Comparison of ENCODE assay signal across 2 cellular contexts in the genomic region with DNA sequence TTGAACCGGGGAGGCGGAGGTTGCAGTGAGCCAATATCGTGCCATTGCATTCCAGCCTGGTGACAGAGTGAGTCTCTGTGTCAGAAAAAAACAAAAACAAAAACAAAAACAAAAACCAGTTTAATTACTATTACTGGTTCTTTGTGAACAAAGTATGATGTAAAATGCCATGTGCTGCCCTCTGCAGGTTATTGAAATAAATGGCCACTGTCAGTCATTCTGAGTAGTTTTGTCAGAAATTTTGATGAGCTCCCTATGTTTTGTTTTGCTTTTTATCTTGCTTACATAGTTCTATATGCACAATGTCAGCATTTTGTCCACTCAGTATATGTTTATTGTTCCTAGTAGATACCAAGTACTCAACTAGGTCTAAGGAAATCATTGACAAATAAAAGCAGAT.
TF ChIP-seq lines count a peak whose summit lies in the region.

No MANE protein-coding gene starts in this region.

TF ChIP-seq in IMR-90, 13 proteins besides CTCF, POLR2A, EP300 and RAD21 (continued from another document):
- TF ChIP-seq, protein P1, sequence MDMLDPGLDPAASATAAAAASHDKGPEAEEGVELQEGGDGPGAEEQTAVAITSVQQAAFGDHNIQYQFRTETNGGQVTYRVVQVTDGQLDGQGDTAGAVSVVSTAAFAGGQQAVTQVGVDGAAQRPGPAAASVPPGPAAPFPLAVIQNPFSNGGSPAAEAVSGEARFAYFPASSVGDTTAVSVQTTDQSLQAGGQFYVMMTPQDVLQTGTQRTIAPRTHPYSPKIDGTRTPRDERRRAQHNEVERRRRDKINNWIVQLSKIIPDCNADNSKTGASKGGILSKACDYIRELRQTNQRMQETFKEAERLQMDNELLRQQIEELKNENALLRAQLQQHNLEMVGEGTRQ (IDR thresholded peaks at IDR 0.05; ENCODE audit: low read depth, low read length) = no peak
- TF ChIP-seq MAZ (IDR thresholded peaks at IDR 0.05; ENCODE audit: borderline replicate concordance, low read depth, low read length) = no peak
- no peak for TF ChIP-seq BHLHE40 (IDR thresholded peaks at IDR 0.05; ENCODE audit: low read depth, low read length)
- TF ChIP-seq CEBPB (IDR thresholded peaks at IDR 0.05; ENCODE audit: low read depth, low read length) = no peak
- TF ChIP-seq RFX5 (IDR thresholded peaks at IDR 0.05; ENCODE audit: low read depth, low read length) = no peak
- TF ChIP-seq, protein P2, sequence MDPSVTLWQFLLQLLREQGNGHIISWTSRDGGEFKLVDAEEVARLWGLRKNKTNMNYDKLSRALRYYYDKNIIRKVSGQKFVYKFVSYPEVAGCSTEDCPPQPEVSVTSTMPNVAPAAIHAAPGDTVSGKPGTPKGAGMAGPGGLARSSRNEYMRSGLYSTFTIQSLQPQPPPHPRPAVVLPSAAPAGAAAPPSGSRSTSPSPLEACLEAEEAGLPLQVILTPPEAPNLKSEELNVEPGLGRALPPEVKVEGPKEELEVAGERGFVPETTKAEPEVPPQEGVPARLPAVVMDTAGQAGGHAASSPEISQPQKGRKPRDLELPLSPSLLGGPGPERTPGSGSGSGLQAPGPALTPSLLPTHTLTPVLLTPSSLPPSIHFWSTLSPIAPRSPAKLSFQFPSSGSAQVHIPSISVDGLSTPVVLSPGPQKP (IDR thresholded peaks at IDR 0.05; ENCODE audit: borderline replicate concordance, low read depth, low read length) = no peak

TF ChIP-seq in K562, 482 proteins besides CTCF, POLR2A, EP300 and RAD21 (continued from another document):
- TF ChIP-seq, protein P3, sequence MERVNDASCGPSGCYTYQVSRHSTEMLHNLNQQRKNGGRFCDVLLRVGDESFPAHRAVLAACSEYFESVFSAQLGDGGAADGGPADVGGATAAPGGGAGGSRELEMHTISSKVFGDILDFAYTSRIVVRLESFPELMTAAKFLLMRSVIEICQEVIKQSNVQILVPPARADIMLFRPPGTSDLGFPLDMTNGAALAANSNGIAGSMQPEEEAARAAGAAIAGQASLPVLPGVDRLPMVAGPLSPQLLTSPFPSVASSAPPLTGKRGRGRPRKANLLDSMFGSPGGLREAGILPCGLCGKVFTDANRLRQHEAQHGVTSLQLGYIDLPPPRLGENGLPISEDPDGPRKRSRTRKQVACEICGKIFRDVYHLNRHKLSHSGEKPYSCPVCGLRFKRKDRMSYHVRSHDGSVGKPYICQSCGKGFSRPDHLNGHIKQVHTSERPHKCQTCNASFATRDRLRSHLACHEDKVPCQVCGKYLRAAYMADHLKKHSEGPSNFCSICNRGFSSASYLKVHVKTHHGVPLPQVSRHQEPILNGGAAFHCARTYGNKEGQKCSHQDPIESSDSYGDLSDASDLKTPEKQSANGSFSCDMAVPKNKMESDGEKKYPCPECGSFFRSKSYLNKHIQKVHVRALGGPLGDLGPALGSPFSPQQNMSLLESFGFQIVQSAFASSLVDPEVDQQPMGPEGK (CRISPR knock-in tag; IDR thresholded peaks at IDR 0.05; ENCODE audit: borderline replicate concordance) = no peak
- TF ChIP-seq RBM17 (IDR thresholded peaks at IDR 0.05; ENCODE audit: borderline replicate concordance, low read depth, low read length) (no peak), KLF13 (tag; IDR thresholded peaks at IDR 0.05; ENCODE audit: borderline replicate concordance, low read depth) (no peak), TBL1XR1 (IDR thresholded peaks at IDR 0.05; ENCODE audit: low read length in 2 of 2) (no peak), CAMTA2 (CRISPR knock-in tag; conservative IDR thresholded peaks at IDR 0.05) (no peak), SRF (CRISPR knock-in tag; IDR thresholded peaks at IDR 0.05) (no peak), ZC3H4 (CRISPR knock-in tag; IDR thresholded peaks at IDR 0.05; ENCODE audit: borderline replicate concordance) (no peak), SMARCA5 (IDR thresholded peaks at IDR 0.05) (no peak)
- TF ChIP-seq, protein P4, sequence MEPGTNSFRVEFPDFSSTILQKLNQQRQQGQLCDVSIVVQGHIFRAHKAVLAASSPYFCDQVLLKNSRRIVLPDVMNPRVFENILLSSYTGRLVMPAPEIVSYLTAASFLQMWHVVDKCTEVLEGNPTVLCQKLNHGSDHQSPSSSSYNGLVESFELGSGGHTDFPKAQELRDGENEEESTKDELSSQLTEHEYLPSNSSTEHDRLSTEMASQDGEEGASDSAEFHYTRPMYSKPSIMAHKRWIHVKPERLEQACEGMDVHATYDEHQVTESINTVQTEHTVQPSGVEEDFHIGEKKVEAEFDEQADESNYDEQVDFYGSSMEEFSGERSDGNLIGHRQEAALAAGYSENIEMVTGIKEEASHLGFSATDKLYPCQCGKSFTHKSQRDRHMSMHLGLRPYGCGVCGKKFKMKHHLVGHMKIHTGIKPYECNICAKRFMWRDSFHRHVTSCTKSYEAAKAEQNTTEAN (CRISPR knock-in tag; IDR thresholded peaks at IDR 0.05) = no peak
- TF ChIP-seq, protein P5, sequence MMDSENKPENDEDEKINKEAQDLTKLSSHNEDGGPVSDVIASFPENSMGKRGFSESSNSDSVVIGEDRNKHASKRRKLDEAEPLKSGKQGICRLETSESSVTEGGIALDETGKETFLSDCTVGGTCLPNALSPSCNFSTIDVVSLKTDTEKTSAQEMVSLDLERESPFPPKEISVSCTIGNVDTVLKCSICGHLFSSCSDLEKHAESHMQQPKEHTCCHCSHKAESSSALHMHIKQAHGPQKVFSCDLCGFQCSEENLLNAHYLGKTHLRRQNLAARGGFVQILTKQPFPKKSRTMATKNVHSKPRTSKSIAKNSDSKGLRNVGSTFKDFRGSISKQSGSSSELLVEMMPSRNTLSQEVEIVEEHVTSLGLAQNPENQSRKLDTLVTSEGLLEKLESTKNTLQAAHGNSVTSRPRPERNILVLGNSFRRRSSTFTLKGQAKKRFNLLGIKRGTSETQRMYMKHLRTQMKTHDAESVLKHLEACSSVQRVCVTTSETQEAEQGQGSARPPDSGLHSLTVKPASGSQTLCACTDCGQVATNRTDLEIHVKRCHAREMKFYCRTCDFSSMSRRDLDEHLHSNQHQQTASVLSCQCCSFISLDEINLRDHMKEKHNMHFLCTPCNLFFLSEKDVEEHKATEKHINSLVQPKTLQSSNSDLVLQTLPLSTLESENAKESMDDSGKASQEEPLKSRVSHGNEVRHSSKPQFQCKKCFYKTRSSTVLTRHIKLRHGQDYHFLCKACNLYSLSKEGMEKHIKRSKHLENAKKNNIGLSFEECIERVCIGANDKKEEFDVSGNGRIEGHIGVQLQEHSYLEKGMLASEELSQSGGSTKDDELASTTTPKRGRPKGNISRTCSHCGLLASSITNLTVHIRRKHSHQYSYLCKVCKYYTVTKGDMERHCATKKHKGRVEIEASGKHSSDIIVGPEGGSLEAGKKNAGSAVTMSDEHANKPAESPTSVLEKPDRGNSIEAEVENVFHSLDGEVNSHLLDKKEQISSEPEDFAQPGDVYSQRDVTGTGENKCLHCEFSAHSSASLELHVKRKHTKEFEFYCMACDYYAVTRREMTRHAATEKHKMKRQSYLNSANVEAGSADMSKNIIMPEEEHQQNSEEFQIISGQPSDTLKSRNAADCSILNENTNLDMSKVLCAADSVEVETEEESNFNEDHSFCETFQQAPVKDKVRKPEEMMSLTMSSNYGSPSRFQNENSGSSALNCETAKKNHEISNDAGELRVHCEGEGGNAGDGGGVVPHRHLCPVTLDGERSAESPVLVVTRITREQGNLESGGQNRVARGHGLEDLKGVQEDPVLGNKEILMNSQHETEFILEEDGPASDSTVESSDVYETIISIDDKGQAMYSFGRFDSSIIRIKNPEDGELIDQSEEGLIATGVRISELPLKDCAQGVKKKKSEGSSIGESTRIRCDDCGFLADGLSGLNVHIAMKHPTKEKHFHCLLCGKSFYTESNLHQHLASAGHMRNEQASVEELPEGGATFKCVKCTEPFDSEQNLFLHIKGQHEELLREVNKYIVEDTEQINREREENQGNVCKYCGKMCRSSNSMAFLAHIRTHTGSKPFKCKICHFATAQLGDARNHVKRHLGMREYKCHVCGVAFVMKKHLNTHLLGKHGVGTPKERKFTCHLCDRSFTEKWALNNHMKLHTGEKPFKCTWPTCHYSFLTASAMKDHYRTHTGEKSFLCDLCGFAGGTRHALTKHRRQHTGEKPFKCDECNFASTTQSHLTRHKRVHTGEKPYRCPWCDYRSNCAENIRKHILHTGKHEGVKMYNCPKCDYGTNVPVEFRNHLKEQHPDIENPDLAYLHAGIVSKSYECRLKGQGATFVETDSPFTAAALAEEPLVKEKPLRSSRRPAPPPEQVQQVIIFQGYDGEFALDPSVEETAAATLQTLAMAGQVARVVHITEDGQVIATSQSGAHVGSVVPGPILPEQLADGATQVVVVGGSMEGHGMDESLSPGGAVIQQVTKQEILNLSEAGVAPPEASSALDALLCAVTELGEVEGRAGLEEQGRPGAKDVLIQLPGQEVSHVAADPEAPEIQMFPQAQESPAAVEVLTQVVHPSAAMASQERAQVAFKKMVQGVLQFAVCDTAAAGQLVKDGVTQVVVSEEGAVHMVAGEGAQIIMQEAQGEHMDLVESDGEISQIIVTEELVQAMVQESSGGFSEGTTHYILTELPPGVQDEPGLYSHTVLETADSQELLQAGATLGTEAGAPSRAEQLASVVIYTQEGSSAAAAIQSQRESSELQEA (IDR thresholded peaks at IDR 0.05; ENCODE audit: low read depth) = no peak
